Comparison of ENCODE assay signal across 8 cellular contexts in genomic region chr2:148927010-148927409, GRCh38. TPM values are rescaled to one million over a fixed set of nuclear protein-coding genes. Genes with fewer than 3 reads are reported as not detected.
DNase-seq lines count a peak whose midpoint lies in the region; ATAC-seq and TF ChIP-seq lines count a peak whose summit lies in the region.

No MANE protein-coding gene starts in this region.

- H3K27ac Mint-ChIP-seq in CD8-positive, alpha-beta memory T cell: peak overlapping the region; percentile 75 to 96 (median 90)
- H3K27ac Mint-ChIP-seq in progenitor cell of endocrine pancreas: no peak overlapping the region

- no peaks in the 10 kb centered on the region for H3K9me3 Mint-ChIP-seq in CD8-positive, alpha-beta memory T cell
- H3K9me3 Mint-ChIP-seq in progenitor cell of endocrine pancreas (ENCODE audit: low read depth): no peaks in the 10 kb centered on the region

- H3K27me3 Mint-ChIP-seq in CD8-positive, alpha-beta memory T cell: no peaks in the 10 kb centered on the region
- no peaks in the 10 kb centered on the region for H3K27me3 Mint-ChIP-seq in progenitor cell of endocrine pancreas

- no peaks in the 10 kb centered on the region for H4K20me1 ChIP-seq in Karpas-422 (ENCODE audit: insufficient read depth, low read depth, low read length)

- H3K4me2 ChIP-seq in Karpas-422 (ENCODE audit: low read depth, low read length, poor library complexity, severe bottlenecking): peak overlapping the region; percentile 46

- peak overlapping the region; percentile 22; the same call in 1 of the 2 replicates for H2AFZ ChIP-seq in Karpas-422 (ENCODE audit: low read length)

- H3K9ac ChIP-seq in Karpas-422 (ENCODE audit: low read length) (peak overlapping the region; percentile 2; the same call in 1 of the 2 replicates), mucosa of rectum (ENCODE audit: low read depth in 1 of 2, low read length in 2 of 2) (no peak overlapping the region)

- CTCF ChIA-PET in CD8-positive, alpha-beta memory T cell (lab: Charles Lee): interaction anchor here (1.0 to 1.2 kb wide), 3 partner anchors 10 to 43 kb away, joined by 3 to 6 read pairs (median 4); no protein-coding TSS in a partner anchor

- no peaks in the 10 kb centered on the region for H3K79me2 ChIP-seq in Karpas-422 (ENCODE audit: low read length)

- peak overlapping the region; percentile 65 for H3K4me3 ChIP-seq in CD8-positive, alpha-beta memory T cell (ENCODE audit: low read length)
- peak overlapping the region; percentile 14; the same call in 1 of the 2 replicates for H3K4me3 ChIP-seq in Karpas-422 (ENCODE audit: low read length)
- H3K4me3 ChIP-seq in mucosa of rectum (ENCODE audit: low read length in 2 of 2): peak overlapping the region; percentile 29 to 39

- no peak for TF ChIP-seq CTCF in progenitor cell of endocrine pancreas (IDR thresholded peaks at IDR 0.05; ENCODE audit: unreplicated experiment)

- H3K27me3 ChIP-seq in CD8-positive, alpha-beta memory T cell (ENCODE audit: insufficient read depth, low read length, poor library complexity, severe bottlenecking): no peaks in the 10 kb centered on the region
- H3K27me3 ChIP-seq in Karpas-422 (ENCODE audit: low read length): no peaks in the 10 kb centered on the region
- H3K27me3 ChIP-seq in mucosa of rectum (ENCODE audit: control insufficient read depth in 2 of 2, insufficient read depth in 2 of 2, low read length in 2 of 2): no peaks in the 10 kb centered on the region

- H3K4me1 ChIP-seq in CD8-positive, alpha-beta memory T cell (ENCODE audit: insufficient read depth, low read length): peaks cover 19% of the 10 kb centered on the region
- H3K4me1 ChIP-seq in Karpas-422 (ENCODE audit: low read length): peaks cover 38% of the 10 kb centered on the region
- H3K4me1 ChIP-seq in mucosa of rectum (ENCODE audit: control insufficient read depth in 2 of 2, insufficient read depth in 2 of 2, low read length in 2 of 2): no peaks in the 10 kb centered on the region

- H3K4me1 Mint-ChIP-seq in CD8-positive, alpha-beta memory T cell: peaks cover 20 to 31% (median 22%) of the 10 kb centered on the region in 3 donors
- H3K4me1 Mint-ChIP-seq in progenitor cell of endocrine pancreas (ENCODE audit: low read depth): peaks cover 34% of the 10 kb centered on the region

- no peaks in the 10 kb centered on the region for H3K36me3 ChIP-seq in CD8-positive, alpha-beta memory T cell (ENCODE audit: insufficient read depth, low read length)
- H3K36me3 ChIP-seq in Karpas-422 (ENCODE audit: insufficient read depth, low read length) (no peaks in the 10 kb centered on the region), mucosa of rectum (ENCODE audit: control insufficient read depth in 2 of 2, insufficient read depth in 2 of 2, low read length in 2 of 2) (no peaks in the 10 kb centered on the region)

- peaks cover 0 to 5% (median 4%) of the 10 kb centered on the region in 3 donors for H3K36me3 Mint-ChIP-seq in CD8-positive, alpha-beta memory T cell
- H3K36me3 Mint-ChIP-seq in progenitor cell of endocrine pancreas (ENCODE audit: insufficient read depth): peaks cover 7% of the 10 kb centered on the region

- ATAC-seq in GM21717 (IDR thresholded peaks at IDR 0.05; ENCODE audit: unreplicated experiment): peak; percentile 51

- peak in 3 of 5 donors; percentile 17 to 30 (median 23) for DNase-seq in CD8-positive, alpha-beta memory T cell
- DNase-seq in Karpas-422 (peak; percentile 61), DMS79 treated with DMSO at 0.1 percent for 48 hours (lab: John Stamatoyannopoulos, UW) (no peak), NCI-H510A (lab: John Stamatoyannopoulos, UW) (no peak), progenitor cell of endocrine pancreas (ENCODE audit: low spot score, unreplicated experiment) (no peak)
- DNase-seq in activated T-helper 9 cell treated with anti-CD3 and anti-CD28 coated beads, Interleukin-2, amount 50 U/mL, for 16 hours (ENCODE audit: low read depth): peak; percentile 2

- no peaks in the 10 kb centered on the region for H3K9me3 ChIP-seq in CD8-positive, alpha-beta memory T cell (ENCODE audit: low read length)
- H3K9me3 ChIP-seq in Karpas-422 (ENCODE audit: low read length) (no peaks in the 10 kb centered on the region), mucosa of rectum (ENCODE audit: control insufficient read depth in 2 of 2, low read length in 2 of 2) (no peaks in the 10 kb centered on the region)

- no peak overlapping the region for H3K27ac ChIP-seq in CD8-positive, alpha-beta memory T cell (ENCODE audit: low read depth, low read length)
- no peak overlapping the region for H3K27ac ChIP-seq in Karpas-422 (ENCODE audit: low read length)
- H3K27ac ChIP-seq in mucosa of rectum (ENCODE audit: low read depth in 2 of 2, low read length in 2 of 2): no peak overlapping the region

- POLR2A ChIA-PET in CD8-positive, alpha-beta memory T cell (lab: Charles Lee): interaction anchor here (0.6 kb wide), 1 partner anchor 282 kb away, joined by 3 read pairs; no protein-coding TSS in a partner anchor

- H3K4me3 Mint-ChIP-seq in CD8-positive, alpha-beta memory T cell: peak overlapping the region; percentile 81 to 87 (median 84)
- no peak overlapping the region for H3K4me3 Mint-ChIP-seq in progenitor cell of endocrine pancreas (ENCODE audit: low read depth)

- H3K9me2 ChIP-seq in Karpas-422 (replicated peaks; ENCODE audit: insufficient read depth, low read length): no peaks in the 10 kb centered on the region

RNA-seq across cellular contexts. Expression of gene KIF5C, which starts 52.0 kb away (rescaled TPM):
- 10 to 100 TPM; 18.2 to 19.8 TPM for total RNA-seq in CD8-positive, alpha-beta memory T cell
- polyA plus RNA-seq in CD8-positive, alpha-beta memory T cell: 3.4 TPM
- 8.3 and 11.3 TPM in 2 replicates for total RNA-seq in Karpas-422 (2014; rRNA removed; shearing (Covaris generic); ENCODE audit: low replicate concordance)
- total RNA-seq in progenitor cell of endocrine pancreas: 26.8 and 27.3 TPM in 2 replicates

Comparison
In these comparisons a context has a peak if more than half of its experiments do, and no peak if none do; other contexts are left out.
1. DNase-seq: peak in CD8-positive, alpha-beta memory T cell (3 of 5), Karpas-422 (single experiment) and activated T-helper 9 cell treated with anti-CD3 and anti-CD28 coated beads, Interleukin-2, amount 50 U/mL, for 16 hours (single experiment); none in DMS79 treated with DMSO at 0.1 percent for 48 hours (single experiment), NCI-H510A (single experiment) and progenitor cell of endocrine pancreas (single experiment).
2. H3K4me3 ChIP-seq: peak in every context shown above with its lines; median percentile 65 in CD8-positive, alpha-beta memory T cell; 34 in mucosa of rectum; 14 in Karpas-422.